ENCODE assay signal across 8 cellular contexts in the genomic region with DNA sequence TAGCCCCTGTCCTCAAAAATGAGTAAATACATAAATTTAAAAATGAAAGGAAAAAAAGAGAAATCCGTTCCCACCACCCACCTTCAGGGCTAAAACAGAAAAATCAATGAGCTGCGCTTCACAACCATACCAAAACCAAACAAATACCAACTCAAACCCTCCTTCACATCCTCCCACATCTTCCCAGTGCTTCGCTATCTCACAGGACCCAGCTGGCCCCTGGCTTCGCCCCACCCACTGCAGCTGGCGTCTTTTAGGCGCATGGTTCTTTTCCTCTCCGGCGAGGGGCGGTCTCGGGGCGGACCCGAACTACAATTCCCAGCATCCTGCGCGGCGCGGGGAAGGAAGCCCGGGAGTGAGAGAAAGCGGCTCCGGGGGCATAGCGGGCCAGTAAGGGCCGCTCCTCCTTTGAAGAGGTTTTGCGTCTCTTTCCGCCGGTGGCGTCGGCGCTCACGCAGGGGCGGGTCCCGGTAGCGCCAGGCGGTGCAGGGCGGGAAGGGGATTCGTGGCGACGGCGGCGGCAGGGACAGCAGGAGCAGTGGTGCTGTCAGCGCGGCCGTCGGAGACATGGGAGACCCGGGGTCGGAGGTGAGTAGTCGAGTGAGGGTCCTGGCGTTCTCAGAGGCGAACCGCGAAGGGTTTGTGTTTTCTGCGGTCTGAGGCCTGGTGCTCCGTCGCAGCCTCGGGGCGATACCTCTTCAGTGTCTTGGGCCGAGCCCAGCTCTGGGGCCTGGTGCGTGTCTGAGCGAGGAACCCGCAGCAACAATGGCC. TPM values are rescaled to one million over a fixed set of nuclear protein-coding genes. Genes with fewer than 3 reads are reported as not detected.
A peak's percentile ranks its signal among the peaks of the same experiment; 100 is the strongest.
DNase-seq lines count a peak whose midpoint lies in the region; ATAC-seq and TF ChIP-seq lines count a peak whose summit lies in the region.

A gene with protein sequence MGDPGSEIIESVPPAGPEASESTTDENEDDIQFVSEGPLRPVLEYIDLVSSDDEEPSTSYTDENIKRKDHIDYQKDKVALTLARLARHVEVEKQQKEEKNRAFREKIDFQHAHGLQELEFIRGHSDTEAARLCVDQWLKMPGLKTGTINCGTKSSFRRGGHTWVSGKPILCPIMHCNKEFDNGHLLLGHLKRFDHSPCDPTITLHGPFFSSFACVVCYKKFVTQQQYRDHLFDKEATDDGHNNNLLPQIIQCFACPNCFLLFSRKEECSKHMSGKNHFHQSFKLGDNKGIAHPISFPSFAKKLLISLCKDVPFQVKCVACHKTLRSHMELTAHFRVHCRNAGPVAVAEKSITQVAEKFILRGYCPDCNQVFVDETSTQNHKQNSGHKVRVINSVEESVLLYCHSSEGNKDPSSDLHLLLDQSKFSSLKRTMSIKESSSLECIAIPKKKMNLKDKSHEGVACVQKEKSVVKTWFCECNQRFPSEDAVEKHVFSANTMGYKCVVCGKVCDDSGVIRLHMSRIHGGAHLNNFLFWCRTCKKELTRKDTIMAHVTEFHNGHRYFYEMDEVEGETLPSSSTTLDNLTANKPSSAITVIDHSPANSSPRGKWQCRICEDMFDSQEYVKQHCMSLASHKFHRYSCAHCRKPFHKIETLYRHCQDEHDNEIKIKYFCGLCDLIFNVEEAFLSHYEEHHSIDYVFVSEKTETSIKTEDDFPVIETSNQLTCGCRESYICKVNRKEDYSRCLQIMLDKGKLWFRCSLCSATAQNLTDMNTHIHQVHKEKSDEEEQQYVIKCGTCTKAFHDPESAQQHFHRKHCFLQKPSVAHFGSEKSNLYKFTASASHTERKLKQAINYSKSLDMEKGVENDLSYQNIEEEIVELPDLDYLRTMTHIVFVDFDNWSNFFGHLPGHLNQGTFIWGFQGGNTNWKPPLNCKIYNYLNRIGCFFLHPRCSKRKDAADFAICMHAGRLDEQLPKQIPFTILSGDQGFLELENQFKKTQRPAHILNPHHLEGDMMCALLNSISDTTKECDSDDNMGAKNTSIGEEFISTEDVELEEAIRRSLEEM (plus strand): TSS at position 502 of the 771 bp plus-strand sequence. CDS start 66 bp downstream, at position 568.

- peaks cover 36% of the 10 kb centered on the region for H4K20me1 ChIP-seq in smooth muscle cell (ENCODE audit: low read depth)

- WGBS in smooth muscle cell (ENCODE audit: low lambda C conversion rate), result 1% methylated on average over 49 of the region's 58 CpGs

- no peaks in the 10 kb centered on the region for H3K9me3 ChIP-seq in smooth muscle cell (replicated peaks; ENCODE audit: low read depth)

- CTCF ChIA-PET in AG04449 (lab: Yijun Ruan, JAX), result interaction anchor here (0.7 to 1.2 kb wide), 4 partner anchors 178 to 227 kb away, joined by 3 to 4 read pairs (median 3); a partner anchor contains a TSS

- peak within 1 kb of the TSS; percentile 60 for H3K27ac ChIP-seq in smooth muscle cell (ENCODE audit: low read depth)

- POLR2A ChIA-PET in AG04449 (lab: Yijun Ruan, JAX), result interaction anchor here (0.7 kb wide), 1 partner anchor 83 kb away, joined by 4 read pairs; a partner anchor contains a TSS

- H3K4me2 ChIP-seq in smooth muscle cell, result peak within 1 kb of the TSS; percentile 72

- H3K79me2 ChIP-seq in smooth muscle cell (ENCODE audit: low read depth), result peaks cover 36% of the 10 kb centered on the region

- peak; percentile 70 for DNase-seq in AG04449 (ENCODE audit: low read depth, low spot score)
- peak; percentile 86 for DNase-seq in NCI-H2227 treated with DMSO at 0.1 percent for 48 hours (lab: John Stamatoyannopoulos, UW)
- DNase-seq in cardiac fibroblast (ENCODE audit: low read depth in 2 of 2), result peak; percentile 96 to 97
- peak; percentile 94 for DNase-seq in iPS-NIHi11 (ENCODE audit: low spot score)
- peak; percentile 87 for DNase-seq in smooth muscle cell (lab: John Stamatoyannopoulos, UW; ENCODE audit: unreplicated experiment)

- ATAC-seq in GM18907 (IDR thresholded peaks at IDR 0.05; ENCODE audit: unreplicated experiment), result peak; percentile 94
- peak; percentile 96 for ATAC-seq in HG03159 (IDR thresholded peaks at IDR 0.05; ENCODE audit: unreplicated experiment)

- peaks cover 4% of the 10 kb centered on the region for H3F3A ChIP-seq in smooth muscle cell (ENCODE audit: low read depth)

- no peaks in the 10 kb centered on the region for H3K27me3 ChIP-seq in smooth muscle cell (ENCODE audit: low read depth)

- peak within 1 kb of the TSS; percentile 65 for H3K4me3 ChIP-seq in AG04449 (ENCODE audit: low read depth, low read length)
- peak within 1 kb of the TSS; percentile 66 for H3K4me3 ChIP-seq in WI38 (ENCODE audit: low read depth, low read length)
- H3K4me3 ChIP-seq in cardiac fibroblast (replicated peaks in 1 of 2; ENCODE audit: low read depth in 2 of 2, low read length in 2 of 2), result peak within 1 kb of the TSS; percentile 52 to 67
- peak within 1 kb of the TSS; percentile 61 for H3K4me3 ChIP-seq in smooth muscle cell

- H3K4me1 ChIP-seq in smooth muscle cell (ENCODE audit: low read depth), result peaks cover 35% of the 10 kb centered on the region

- peak within 1 kb of the TSS; percentile 63 for H3K9ac ChIP-seq in smooth muscle cell (ENCODE audit: low read depth)

- TF ChIP-seq CTCF in AG04449 (IDR thresholded peaks at IDR 0.05; ENCODE audit: insufficient read depth, low read length, missing control alignments) (no peak), WI38 (IDR thresholded peaks at IDR 0.05; ENCODE audit: low read depth, low read length) (no peak), cardiac fibroblast (IDR thresholded peaks at IDR 0.05; ENCODE audit: low read depth, low read length) (no peak), smooth muscle cell (IDR thresholded peaks at IDR 0.05; ENCODE audit: borderline replicate concordance, insufficient read depth, poor library complexity, severe bottlenecking) (no peak)

- peak within 1 kb of the TSS; percentile 23 for H2AFZ ChIP-seq in smooth muscle cell (ENCODE audit: low read depth)

- no peaks in the 10 kb centered on the region for H3K36me3 ChIP-seq in smooth muscle cell (ENCODE audit: low read depth)

RNA-seq across cellular contexts. Expression of the gene that starts here (rescaled TPM):
- 76.5 and 87.8 TPM in 2 replicates for total RNA-seq in smooth muscle cell
- polyA plus RNA-seq in smooth muscle cell, result 21.1 and 23.6 TPM in 2 replicates

Comparison
In these comparisons a context has a peak if more than half of its experiments do, and no peak if none do; other contexts are left out.
1. Peak in every context shown above with its lines: DNase-seq, ATAC-seq, H3K4me3 ChIP-seq and H3K27ac ChIP-seq.